ENCODE assay signal across 23 cellular contexts in the genomic region with DNA sequence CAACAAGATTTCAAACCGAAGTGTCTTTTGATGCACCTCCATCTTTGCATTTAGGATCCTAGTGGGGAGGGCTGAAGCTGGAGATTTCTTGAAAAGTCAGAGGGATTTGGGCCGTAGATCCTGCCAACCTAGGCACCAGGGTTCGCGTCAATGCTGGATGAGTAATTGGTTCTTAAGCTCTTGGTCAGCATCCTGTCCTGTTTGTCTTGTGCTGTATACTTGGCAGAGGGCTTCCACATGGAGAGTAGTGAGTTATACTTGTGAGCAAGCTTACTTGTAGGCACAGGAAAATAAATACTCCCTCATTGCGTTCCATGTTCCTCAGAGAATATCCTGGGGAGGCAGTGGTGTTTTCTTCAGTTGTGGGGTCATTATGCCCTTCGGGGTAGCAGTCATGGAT. TPM values are rescaled to one million over a fixed set of nuclear protein-coding genes. Genes with fewer than 3 reads are reported as not detected.
DNase-seq lines count a peak whose midpoint lies in the region; ATAC-seq, FAIRE-seq and TF ChIP-seq lines count a peak whose summit lies in the region.
"Had no signal": no experiment of that assay in that cellular context is flagged by ENCODE, and none has a peak within 500 bp of the region (broad histone marks: within the 10 kb centered on the region; RNA-seq: fewer than 3 reads in every experiment).

No MANE protein-coding gene starts in this region.

- H3K27me3 ChIP-seq in dorsolateral prefrontal cortex = peaks cover 0 to 20% (median 0%) of the 10 kb centered on the region in 45 donors
- H3K27me3 ChIP-seq: ascending aorta, upper lobe of left lung had no signal

- intact Hi-C loops in dorsolateral prefrontal cortex (cut with DNase I) = no loop called here

- no peak overlapping the region for H3K27ac ChIP-seq in dorsolateral prefrontal cortex
- H3K27ac ChIP-seq: ascending aorta, left ventricle myocardium inferior, SJCRH30, upper lobe of left lung had no signal

- H3K4me3 ChIP-seq in fibroblast of the aortic adventitia (ENCODE audit: low read depth, low read length) (no peak overlapping the region), dorsolateral prefrontal cortex (no peak overlapping the region)
- H3K4me3 ChIP-seq: ascending aorta, GM23338, left ventricle myocardium inferior, SJCRH30, upper lobe of left lung had no signal

- DNase-seq in H54 (ENCODE audit: insufficient read length, low spot score) (peak; percentile 30), amniotic epithelial cell (ENCODE audit: low read depth) (peak; percentile 36), fibroblast of the aortic adventitia (ENCODE audit: low read depth) (peak; percentile 75), smooth muscle cell of the brain vasculature (ENCODE audit: low read depth, low spot score) (peak; percentile 9), dorsolateral prefrontal cortex (no peak), cerebellar nuclear complex (lab: John Stamatoyannopoulos, UW) (no peak)
- DNase-seq: activated gamma-delta T cell; CD4-positive, alpha-beta T cell; dermis blood vessel endothelial cell; left ventricle myocardium inferior; NCI-H1694 treated with DMSO at 0.1 percent for 48 hours; NCI-H510A; SJCRH30; small intestine; stimulated activated naive CD4-positive, alpha-beta T cell treated with Interleukin-2 at 50 U/mL for 16 hours had no signal

- no peak for FAIRE-seq in H54 (lab: Jason Lieb, UNC)
- FAIRE-seq: small intestine had no signal

- ATAC-seq in HG03571 (IDR thresholded peaks at IDR 0.05; ENCODE audit: unreplicated experiment) = no peak
- no peak for ATAC-seq in HG02970 (IDR thresholded peaks at IDR 0.05; ENCODE audit: low FRiP score, unreplicated experiment)
- ATAC-seq: esophagus mucosa, GM23338 had no signal

- TF ChIP-seq POLR2A in H54 (IDR thresholded peaks at IDR 0.05; ENCODE audit: low read depth, low read length) = no peak

- TF ChIP-seq CTCF in fibroblast of the aortic adventitia (IDR thresholded peaks at IDR 0.05; ENCODE audit: insufficient read depth, low read length) (no peak), dorsolateral prefrontal cortex (IDR thresholded peaks at IDR 0.05 in 54 of 56, conservative IDR thresholded peaks at IDR 0.05 in 2 of 56; ENCODE audit: low read depth in 1 of 56, partially characterized antibody in 56 of 56) (no peak)

RNA-seq across cellular contexts. Expression of a gene that starts 12.6 kb away (rescaled TPM):
- total RNA-seq in fibroblast of the aortic adventitia (ENCODE audit: low replicate concordance) = 0.81 TPM in 1 of 2 replicates, not detected in the other
- total RNA-seq in dorsolateral prefrontal cortex = 1 to 10 TPM in 3 of 120 experiments, under 1 TPM in 71, not detected in 46; 0.14 to 1.7 (median 0.46) TPM
- total RNA-seq: ascending aorta; CD4-positive, alpha-beta T cell; dermis blood vessel endothelial cell; osteocyte; SJCRH30 had no signal

RNA-seq across cellular contexts. Expression of a gene that starts 53.9 kb away (rescaled TPM):
- total RNA-seq in fibroblast of the aortic adventitia (ENCODE audit: low replicate concordance) (not detected in 2 replicates), dorsolateral prefrontal cortex (1 to 10 TPM in 2 of 120 experiments, under 1 TPM in 52, not detected in 66; 0.18 to 1.7 (median 0.35) TPM)
- total RNA-seq: ascending aorta, dermis blood vessel endothelial cell, esophagus mucosa, HT-29, left ventricle myocardium inferior, osteocyte, SJCRH30 had no signal

Comparison
In these comparisons a context has a peak if more than half of its experiments do, and no peak if none do; other contexts are left out.
1. DNase-seq: peak in H54 (single experiment), amniotic epithelial cell (single experiment), fibroblast of the aortic adventitia (single experiment) and smooth muscle cell of the brain vasculature (single experiment); none in dorsolateral prefrontal cortex (0 of 10) and cerebellar nuclear complex (0 of 2).